Comparison of ENCODE assay signal across 27 cellular contexts in the genomic region with DNA sequence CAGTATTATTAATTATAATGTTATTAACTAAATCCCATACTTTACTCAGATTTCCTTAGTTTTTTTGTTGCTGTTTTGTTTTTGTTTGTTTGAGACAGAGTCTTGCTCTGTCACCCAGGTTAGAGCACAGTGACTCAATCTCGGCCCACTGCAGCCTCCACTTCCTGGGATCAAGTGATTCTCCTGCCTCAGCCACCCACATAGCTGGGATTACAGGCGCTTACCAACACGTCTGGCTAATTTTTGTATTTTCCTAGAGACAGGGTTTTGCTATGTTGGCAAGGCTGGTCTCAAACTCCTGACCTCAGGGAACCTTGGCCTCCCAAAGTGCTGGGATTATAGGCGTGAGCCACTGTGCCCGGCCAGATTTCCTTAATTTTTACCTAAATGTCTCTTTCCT.
DNase-seq lines count a peak whose midpoint lies in the region; ATAC-seq, FAIRE-seq and TF ChIP-seq lines count a peak whose summit lies in the region.
"Had no signal": no experiment of that assay in that cellular context is flagged by ENCODE, and none has a peak within 500 bp of the region (broad histone marks: within the 10 kb centered on the region; RNA-seq: fewer than 3 reads in every experiment).

No MANE protein-coding gene starts in this region.

- H3K9me3 Mint-ChIP-seq in MCF 10A (ENCODE audit: unreplicated experiment): no peaks in the 10 kb centered on the region
- H3K9me3 Mint-ChIP-seq in activated T-helper 17 cell treated with anti-CD3 and anti-CD28 coated beads, Interleukin-2, amount 50 U/mL, for 72 hours: no peaks in the 10 kb centered on the region
- H3K9me3 Mint-ChIP-seq: activated CD4-positive, alpha-beta memory T cell treated with anti-CD3 and anti-CD28 coated beads, Interleukin-2, amount 10 ng/mL, durations not matched to agents 7 days and 5 days; memory B cell; naive thymus-derived CD4-positive, alpha-beta T cell; type B pancreatic cell had no signal

- POLR2A ChIA-PET in MCF 10A (lab: Yijun Ruan, JAX): interaction anchor here (0.6 to 1.0 kb wide), 2 partner anchors 125 to 319 kb away, joined by 3 read pairs; no protein-coding TSS in a partner anchor

- no peak overlapping the region for H3K27ac Mint-ChIP-seq in MCF 10A (ENCODE audit: low read depth, unreplicated experiment)
- peak overlapping the region; percentile 17 for H3K27ac Mint-ChIP-seq in activated T-helper 17 cell treated with anti-CD3 and anti-CD28 coated beads, Interleukin-2, amount 50 U/mL, for 72 hours
- H3K27ac Mint-ChIP-seq: activated CD4-positive, alpha-beta memory T cell treated with anti-CD3 and anti-CD28 coated beads, Interleukin-2, amount 10 ng/mL, durations not matched to agents 7 days and 5 days; B cell; memory B cell; naive thymus-derived CD4-positive, alpha-beta T cell; type B pancreatic cell had no signal

- dilution Hi-C loops in keratinocyte (cut with MboI; ENCODE audit: extremely low pct_ligation_motif_present, low sequenced_read_pairs): loop anchor here (25.0 kb wide), 1 partner anchor 313 kb away; no protein-coding TSS in a partner anchor

- no peak overlapping the region for H3K27ac ChIP-seq in breast epithelium
- peak overlapping the region; percentile 59 for H3K27ac ChIP-seq in keratinocyte (ENCODE audit: control insufficient read depth, insufficient read depth, low read length)
- peak overlapping the region; percentile 24 for H3K27ac ChIP-seq in upper lobe of right lung
- H3K27ac ChIP-seq: gastrocnemius medialis, RWPE1, stomach had no signal

- H3K9me3 ChIP-seq in breast epithelium (no peaks in the 10 kb centered on the region), keratinocyte (ENCODE audit: control insufficient read depth, low read depth, low read length) (no peaks in the 10 kb centered on the region), upper lobe of right lung (no peaks in the 10 kb centered on the region)
- H3K9me3 ChIP-seq: gastrocnemius medialis, stomach had no signal

- H3K9me1 ChIP-seq in keratinocyte (ENCODE audit: control insufficient read depth, extremely low read depth, insufficient read depth, low read length): no peaks in the 10 kb centered on the region

- H3K4me2 ChIP-seq in keratinocyte (ENCODE audit: control insufficient read depth, extremely low read depth, insufficient read depth, low read depth, low read length): no peak overlapping the region

- ATAC-seq in activated T-helper 17 cell treated with anti-CD3 and anti-CD28 coated beads, Interleukin-2, amount 50 U/mL, for 72 hours (replicated peaks): peak; percentile 25
- ATAC-seq in upper lobe of right lung: no peak
- ATAC-seq: gastrocnemius medialis; naive thymus-derived CD4-positive, alpha-beta T cell had no signal

- peak overlapping the region; percentile 44 for H3K9ac ChIP-seq in keratinocyte (ENCODE audit: control insufficient read depth, extremely low read depth, insufficient read depth, low read length)

- intact Hi-C loops in MCF 10A (cut with micrococcal nuclease) (no loop called here), breast epithelium (cut with DNase I; ENCODE audit: low total_unique reads) (no loop called here), upper lobe of right lung (cut with DNase I) (no loop called here)

- H3K27me3 ChIP-seq in breast epithelium (no peaks in the 10 kb centered on the region), keratinocyte (ENCODE audit: control insufficient read depth, extremely low read depth, insufficient read depth, low read length) (no peaks in the 10 kb centered on the region), upper lobe of right lung (no peaks in the 10 kb centered on the region)
- H3K27me3 ChIP-seq: gastrocnemius medialis, stomach had no signal

- no peaks in the 10 kb centered on the region for H3K4me1 ChIP-seq in breast epithelium
- H3K4me1 ChIP-seq in keratinocyte (ENCODE audit: control insufficient read depth, extremely low read depth, insufficient read depth, low read length): peaks cover 20% of the 10 kb centered on the region
- H3K4me1 ChIP-seq in upper lobe of right lung: peaks cover 8% of the 10 kb centered on the region
- H3K4me1 ChIP-seq: gastrocnemius medialis, stomach had no signal

- FAIRE-seq in keratinocyte (lab: Jason Lieb, UNC): peak; percentile 49
- FAIRE-seq: H1 had no signal

- no peaks in the 10 kb centered on the region for H3K36me3 Mint-ChIP-seq in MCF 10A (ENCODE audit: insufficient read depth, unreplicated experiment)
- H3K36me3 Mint-ChIP-seq in activated T-helper 17 cell treated with anti-CD3 and anti-CD28 coated beads, Interleukin-2, amount 50 U/mL, for 72 hours (ENCODE audit: low read depth): no peaks in the 10 kb centered on the region
- H3K36me3 Mint-ChIP-seq: memory B cell, type B pancreatic cell had no signal

- peak; percentile 38 for DNase-seq in MCF 10A (ENCODE audit: unreplicated experiment)
- DNase-seq in breast epithelium (ENCODE audit: low spot score in 2 of 2): no peak
- DNase-seq in keratinocyte (ENCODE audit: low read depth, low spot score): no peak
- DNase-seq in upper lobe of right lung: no peak
- no peak for DNase-seq in NCI-H1694 (lab: John Stamatoyannopoulos, UW)
- DNase-seq in NCI-H146 treated with DMSO at 0.1 percent for 48 hours (lab: John Stamatoyannopoulos, UW; ENCODE audit: unreplicated experiment): no peak
- no peak for DNase-seq in NCI-H187 treated with DMSO at 0.1 percent for 48 hours (lab: John Stamatoyannopoulos, UW)
- DNase-seq: 8988T; activated CD4-positive, alpha-beta memory T cell treated with anti-CD3 and anti-CD28 coated beads, Interleukin-2, amount 10 ng/mL, durations not matched to agents 7 days and 5 days; activated CD4-positive, CD25-positive, alpha-beta regulatory T cell; activated naive CD4-positive, alpha-beta T cell; activated T-cell treated with anti-CD3 and anti-CD28 coated beads, Interleukin-2, amount 50 U/mL, for 1 hour; DND-41; effector CD4-positive, alpha-beta T cell; gastrocnemius medialis; kidney glomerular epithelial cell; naive thymus-derived CD4-positive, alpha-beta T cell; NCI-H1436 treated with DMSO at 0.1 percent for 48 hours; NCI-H2171 treated with DMSO at 0.1 percent for 48 hours; NCI-H524 treated with DMSO at 0.1 percent for 48 hours; stomach had no signal

- TF ChIP-seq CTCF in MCF 10A (IDR thresholded peaks at IDR 0.05; ENCODE audit: unreplicated experiment): no peak
- no peak for TF ChIP-seq CTCF in breast epithelium (IDR thresholded peaks at IDR 0.05)
- no peak for TF ChIP-seq CTCF in keratinocyte (optimal IDR thresholded peaks at IDR 0.05 in 1 of 3, IDR thresholded peaks at IDR 0.05 in 1 of 3, conservative IDR thresholded peaks at IDR 0.05 in 1 of 3; ENCODE audit: extremely low read depth in 1 of 3, insufficient read depth in 2 of 3, low read length in 3 of 3)
- no peak for TF ChIP-seq CTCF in upper lobe of right lung (IDR thresholded peaks at IDR 0.05)

- H4K20me1 ChIP-seq in keratinocyte (ENCODE audit: control insufficient read depth, extremely low read depth, insufficient read depth, low read length): no peaks in the 10 kb centered on the region

- CTCF ChIA-PET in MCF 10A (lab: Yijun Ruan, JAX): interaction anchor here (0.7 to 10.8 kb wide), 4 partner anchors 8 to 320 kb away, joined by 3 to 309 read pairs (median 6); no protein-coding TSS in a partner anchor

- no peak overlapping the region for H2AFZ ChIP-seq in keratinocyte (ENCODE audit: control insufficient read depth, low read length)

- BruUV-seq in MCF 10A (replicated peaks; lab: Mats Ljungman, UMichigan): no TSS peak

- no peak for TF ChIP-seq POLR2A in breast epithelium (IDR thresholded peaks at IDR 0.05)

- no peaks in the 10 kb centered on the region for H3K79me2 ChIP-seq in keratinocyte (ENCODE audit: control insufficient read depth, insufficient read depth, low read length)

- no peaks in the 10 kb centered on the region for H3K27me3 Mint-ChIP-seq in MCF 10A (ENCODE audit: insufficient read depth, unreplicated experiment)
- H3K27me3 Mint-ChIP-seq in activated T-helper 17 cell treated with anti-CD3 and anti-CD28 coated beads, Interleukin-2, amount 50 U/mL, for 72 hours: no peaks in the 10 kb centered on the region
- H3K27me3 Mint-ChIP-seq: activated CD4-positive, alpha-beta memory T cell treated with anti-CD3 and anti-CD28 coated beads, Interleukin-2, amount 10 ng/mL, durations not matched to agents 7 days and 5 days; naive thymus-derived CD4-positive, alpha-beta T cell; type B pancreatic cell had no signal

- no peaks in the 10 kb centered on the region for H3K36me3 ChIP-seq in breast epithelium
- no peaks in the 10 kb centered on the region for H3K36me3 ChIP-seq in keratinocyte (ENCODE audit: control insufficient read depth in 2 of 2, extremely low read depth in 1 of 2, insufficient read depth in 2 of 2, low read length in 2 of 2)
- no peaks in the 10 kb centered on the region for H3K36me3 ChIP-seq in upper lobe of right lung
- H3K36me3 ChIP-seq: gastrocnemius medialis, stomach had no signal

- no peak overlapping the region for H3K4me3 Mint-ChIP-seq in MCF 10A (ENCODE audit: unreplicated experiment)
- H3K4me3 Mint-ChIP-seq in activated T-helper 17 cell treated with anti-CD3 and anti-CD28 coated beads, Interleukin-2, amount 50 U/mL, for 72 hours: no peak overlapping the region
- H3K4me3 Mint-ChIP-seq: activated CD4-positive, alpha-beta memory T cell treated with anti-CD3 and anti-CD28 coated beads, Interleukin-2, amount 10 ng/mL, durations not matched to agents 7 days and 5 days; B cell; memory B cell; naive thymus-derived CD4-positive, alpha-beta T cell; type B pancreatic cell had no signal

- H3K4me3 ChIP-seq in breast epithelium (no peak overlapping the region), keratinocyte (ENCODE audit: control insufficient read depth in 2 of 3, extremely low read depth in 1 of 3, insufficient read depth in 2 of 3, low read depth in 1 of 3, low read length in 3 of 3) (no peak overlapping the region), upper lobe of right lung (no peak overlapping the region)
- H3K4me3 ChIP-seq: gastrocnemius medialis, stomach had no signal

- H3K4me1 Mint-ChIP-seq in MCF 10A (ENCODE audit: insufficient read depth, unreplicated experiment): no peaks in the 10 kb centered on the region
- peaks cover 5% of the 10 kb centered on the region for H3K4me1 Mint-ChIP-seq in activated T-helper 17 cell treated with anti-CD3 and anti-CD28 coated beads, Interleukin-2, amount 50 U/mL, for 72 hours
- H3K4me1 Mint-ChIP-seq: B cell, memory B cell had no signal

Comparison
In these comparisons a context has a peak if more than half of its experiments do, and no peak if none do; other contexts are left out.
1. H3K27ac ChIP-seq: peak in keratinocyte (single experiment) and upper lobe of right lung (single experiment); none in breast epithelium (0 of 2).